23 cellular contexts compared by ENCODE assay signal in the genomic region with DNA sequence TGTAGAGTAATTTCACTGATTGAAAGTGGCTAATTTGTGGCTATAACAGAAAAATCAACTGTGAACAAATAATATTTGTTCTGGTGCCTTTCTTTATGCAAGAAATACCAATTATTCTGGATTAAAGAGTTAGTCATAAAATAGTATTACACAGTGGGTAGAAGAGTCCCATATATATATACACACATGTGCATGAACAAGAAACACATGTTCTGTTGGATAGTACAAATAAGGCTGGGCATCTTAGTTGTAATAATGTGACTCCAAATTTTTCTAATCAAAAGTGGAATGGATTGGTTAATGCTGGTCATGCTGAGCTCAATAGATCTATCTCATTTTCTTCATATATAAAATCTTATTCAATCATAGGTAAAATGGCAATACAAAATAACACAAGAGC.
"Had no signal": no experiment of that assay in that cellular context is flagged by ENCODE, and none has a peak within 500 bp of the region (broad histone marks: within the 10 kb centered on the region; RNA-seq: fewer than 3 reads in every experiment).

No MANE protein-coding gene starts in this region.

- ATAC-seq: gastrocnemius medialis had no signal

- H3K27ac ChIP-seq: gastrocnemius medialis, left ventricle myocardium inferior, lower lobe of right lung, psoas muscle had no signal

- H3K36me3 ChIP-seq: gastrocnemius medialis, heart right ventricle, left ventricle myocardium inferior, lower lobe of right lung, tibial artery, upper lobe of left lung, uterus had no signal

- H3K4me3 Mint-ChIP-seq: dendritic cell treated with granulocyte-macrophage colony-stimulating factor and Interleukin-4, amounts not matched to agents 40 ng/mL and 50 ng/mL, for 4 days; endodermal cell; immature natural killer cell; memory B cell; naive B cell; nephron had no signal

- H3K4me1 Mint-ChIP-seq: endodermal cell, immature natural killer cell, memory B cell, naive B cell had no signal

- H3K9me3 ChIP-seq: gastrocnemius medialis, lower lobe of right lung, tibial artery, uterus had no signal

- DNase-seq: cerebellar nuclear complex; endodermal cell; gastrocnemius medialis; heart right ventricle; immature natural killer cell; kidney; left cardiac atrium; left ventricle myocardium inferior; lower lobe of right lung; midbrain; naive B cell; psoas muscle; retina; small intestine; stimulated activated CD4-positive, alpha-beta T cell treated with anti-CD3 and anti-CD28 coated beads, Interleukin-12 subunit alpha, Interleukin-12 subunit beta, amount 100 ng/mL, for 4 hours; stimulated activated naive CD4-positive, alpha-beta T cell treated with Interleukin-2 at 50 U/mL for 16 hours; tibial artery; upper lobe of left lung; uterus had no signal

- H3K4me3 ChIP-seq: gastrocnemius medialis, left ventricle myocardium inferior, lower lobe of right lung, psoas muscle, upper lobe of left lung, uterus had no signal

- H3K27me3 ChIP-seq: gastrocnemius medialis, heart right ventricle, tibial artery, upper lobe of left lung, uterus had no signal

- H3K27ac Mint-ChIP-seq: dendritic cell treated with granulocyte-macrophage colony-stimulating factor and Interleukin-4, amounts not matched to agents 40 ng/mL and 50 ng/mL, for 4 days; endodermal cell; immature natural killer cell; memory B cell; naive B cell had no signal

- H3K4me1 ChIP-seq: gastrocnemius medialis, heart right ventricle, left ventricle myocardium inferior, lower lobe of right lung, psoas muscle, uterus had no signal

- H3K36me3 Mint-ChIP-seq: immature natural killer cell, naive B cell had no signal

- FAIRE-seq: colon, kidney had no signal
